In genomic region chr16:1416521-1416941, GRCh38 we compare ENCODE assay signal across 1 cellular context.
TF ChIP-seq lines count a peak whose summit lies in the region.

No MANE protein-coding gene starts in this region.

TF ChIP-seq in HCT116, 20 proteins besides CTCF, POLR2A, EP300 and RAD21:
- TF ChIP-seq ATF3 (IDR thresholded peaks at IDR 0.05): no peak
- TF ChIP-seq CBX3 (IDR thresholded peaks at IDR 0.05; ENCODE audit: low read depth): no peak
- no peak for TF ChIP-seq ELF1 (IDR thresholded peaks at IDR 0.05; ENCODE audit: borderline replicate concordance, low read depth)
- no peak for TF ChIP-seq ZFX (IDR thresholded peaks at IDR 0.05)
- TF ChIP-seq POLR2AphosphoS5 (IDR thresholded peaks at IDR 0.05; ENCODE audit: low read depth, low read length): no peak
- TF ChIP-seq MAX (IDR thresholded peaks at IDR 0.05): no peak
- TF ChIP-seq SIN3A (IDR thresholded peaks at IDR 0.05; ENCODE audit: low read depth): no peak
- no peak for TF ChIP-seq EZH2 (IDR thresholded peaks at IDR 0.05)
- TF ChIP-seq EZH2phosphoT487 (IDR thresholded peaks at IDR 0.05; ENCODE audit: borderline replicate concordance): no peak
